In genomic region chr3:126184465-126185000, GRCh38 we compare ENCODE assay signal across 1 cellular context.
A peak's percentile ranks its signal among the peaks of the same experiment; 100 is the strongest.
TF ChIP-seq lines count a peak whose summit lies in the region.

No MANE protein-coding gene starts in this region.

TF ChIP-seq in HepG2, 621 proteins besides CTCF, POLR2A, EP300 and RAD21 (continued from another document and continues in another):
- TF ChIP-seq ZMAT5 (CRISPR knock-in tag; IDR thresholded peaks at IDR 0.05; ENCODE audit: borderline replicate concordance, low read depth) (no peak), SNRNP70 (IDR thresholded peaks at IDR 0.05; ENCODE audit: low read depth, low read length) (no peak), NFATC3 (CRISPR knock-in tag; IDR thresholded peaks at IDR 0.05) (no peak), GTF2F1 (IDR thresholded peaks at IDR 0.05; ENCODE audit: low read length) (no peak), HMG20B (CRISPR knock-in tag; conservative IDR thresholded peaks at IDR 0.05) (no peak), ZHX2 (IDR thresholded peaks at IDR 0.05; ENCODE audit: low read depth) (no peak), ZHX2 (CRISPR knock-in tag; IDR thresholded peaks at IDR 0.05; ENCODE audit: borderline replicate concordance) (no peak), ZNF317 (CRISPR knock-in tag; IDR thresholded peaks at IDR 0.05) (no peak), ZNF598 (CRISPR knock-in tag; IDR thresholded peaks at IDR 0.05; ENCODE audit: borderline replicate concordance) (no peak), JUN (CRISPR knock-in tag; IDR thresholded peaks at IDR 0.05) (0 out of 2 replicates have a peak, but pooled peaks have one; percentile 64), ZFP82 (CRISPR knock-in tag; IDR thresholded peaks at IDR 0.05; ENCODE audit: borderline replicate concordance) (no peak), MIER3 (CRISPR knock-in tag; IDR thresholded peaks at IDR 0.05; ENCODE audit: borderline replicate concordance) (no peak), MLLT10 (CRISPR knock-in tag; IDR thresholded peaks at IDR 0.05) (no peak), ZNF12 (CRISPR knock-in tag; IDR thresholded peaks at IDR 0.05) (peak; percentile 16; the same call in 1 of the 2 replicates), HNRNPLL (IDR thresholded peaks at IDR 0.05; ENCODE audit: low read depth, low read length, poor library complexity, severe bottlenecking) (no peak), TGIF2 (CRISPR knock-in tag; IDR thresholded peaks at IDR 0.05) (no peak), RCOR2 (CRISPR knock-in tag; IDR thresholded peaks at IDR 0.05) (no peak), HBP1 (CRISPR knock-in tag; IDR thresholded peaks at IDR 0.05; ENCODE audit: low read depth) (no peak), NR2F6 (IDR thresholded peaks at IDR 0.05) (peak; percentile 81), NR2F6 (CRISPR knock-in tag; IDR thresholded peaks at IDR 0.05) (peak; percentile 58), DPF2 (CRISPR knock-in tag; IDR thresholded peaks at IDR 0.05; ENCODE audit: borderline replicate concordance, low read depth) (peak; percentile 25; the same call in 1 of the 2 replicates), ZSCAN25 (CRISPR knock-in tag; IDR thresholded peaks at IDR 0.05) (no peak), ZNF761 (CRISPR knock-in tag; conservative IDR thresholded peaks at IDR 0.05) (0 out of 2 replicates have a peak, but pooled peaks have one; percentile 61), MEIS2 (CRISPR knock-in tag; IDR thresholded peaks at IDR 0.05) (no peak), ZFX (CRISPR knock-in tag; IDR thresholded peaks at IDR 0.05; ENCODE audit: low read depth) (peak; percentile 59), YEATS4 (CRISPR knock-in tag; IDR thresholded peaks at IDR 0.05; ENCODE audit: borderline replicate concordance) (0 out of 2 replicates have a peak, but pooled peaks have one; percentile 34), ZNF639 (CRISPR knock-in tag; conservative IDR thresholded peaks at IDR 0.05) (no peak), GABPA (IDR thresholded peaks at IDR 0.05; ENCODE audit: low read depth, low read length) (no peak), GABPA (CRISPR knock-in tag; IDR thresholded peaks at IDR 0.05; ENCODE audit: low read depth) (0 out of 2 replicates have a peak, but pooled peaks have one; percentile 24), IKZF1 (IDR thresholded peaks at IDR 0.05) (no peak), MEIS1 (CRISPR knock-in tag; IDR thresholded peaks at IDR 0.05; ENCODE audit: borderline replicate concordance) (no peak), ZNF644 (CRISPR knock-in tag; IDR thresholded peaks at IDR 0.05; ENCODE audit: low read depth) (no peak), MTF2 (CRISPR knock-in tag; IDR thresholded peaks at IDR 0.05; ENCODE audit: borderline replicate concordance) (no peak), ZNF350 (CRISPR knock-in tag; IDR thresholded peaks at IDR 0.05; ENCODE audit: borderline replicate concordance, low read depth) (peak; percentile 30; the same call in 1 of the 2 replicates), HHEX (CRISPR knock-in tag; IDR thresholded peaks at IDR 0.05) (no peak), HDAC1 (CRISPR knock-in tag; IDR thresholded peaks at IDR 0.05) (no peak), ZNF251 (CRISPR knock-in tag; IDR thresholded peaks at IDR 0.05) (no peak), HNF4A (CRISPR knock-in tag; IDR thresholded peaks at IDR 0.05) (peak; percentile 22; the same call in 1 of the 2 replicates), SMARCC2 (IDR thresholded peaks at IDR 0.05) (no peak), HMG20A (CRISPR knock-in tag; IDR thresholded peaks at IDR 0.05; ENCODE audit: borderline replicate concordance) (peak; percentile 35; the same call in 1 of the 2 replicates), ZNF512 (CRISPR knock-in tag; IDR thresholded peaks at IDR 0.05) (no peak), ZNF556 (CRISPR knock-in tag; IDR thresholded peaks at IDR 0.05; ENCODE audit: borderline replicate concordance) (no peak), PRMT3 (CRISPR knock-in tag; IDR thresholded peaks at IDR 0.05; ENCODE audit: borderline replicate concordance, low read depth) (no peak), MTA1 (CRISPR knock-in tag; IDR thresholded peaks at IDR 0.05; ENCODE audit: borderline replicate concordance) (no peak)
- TF ChIP-seq, protein P1, sequence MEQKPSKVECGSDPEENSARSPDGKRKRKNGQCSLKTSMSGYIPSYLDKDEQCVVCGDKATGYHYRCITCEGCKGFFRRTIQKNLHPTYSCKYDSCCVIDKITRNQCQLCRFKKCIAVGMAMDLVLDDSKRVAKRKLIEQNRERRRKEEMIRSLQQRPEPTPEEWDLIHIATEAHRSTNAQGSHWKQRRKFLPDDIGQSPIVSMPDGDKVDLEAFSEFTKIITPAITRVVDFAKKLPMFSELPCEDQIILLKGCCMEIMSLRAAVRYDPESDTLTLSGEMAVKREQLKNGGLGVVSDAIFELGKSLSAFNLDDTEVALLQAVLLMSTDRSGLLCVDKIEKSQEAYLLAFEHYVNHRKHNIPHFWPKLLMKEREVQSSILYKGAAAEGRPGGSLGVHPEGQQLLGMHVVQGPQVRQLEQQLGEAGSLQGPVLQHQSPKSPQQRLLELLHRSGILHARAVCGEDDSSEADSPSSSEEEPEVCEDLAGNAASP (CRISPR knock-in tag; IDR thresholded peaks at IDR 0.05; ENCODE audit: borderline replicate concordance) = no peak
- TF ChIP-seq, protein P2, sequence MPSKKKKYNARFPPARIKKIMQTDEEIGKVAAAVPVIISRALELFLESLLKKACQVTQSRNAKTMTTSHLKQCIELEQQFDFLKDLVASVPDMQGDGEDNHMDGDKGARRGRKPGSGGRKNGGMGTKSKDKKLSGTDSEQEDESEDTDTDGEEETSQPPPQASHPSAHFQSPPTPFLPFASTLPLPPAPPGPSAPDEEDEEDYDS (CRISPR knock-in tag; IDR thresholded peaks at IDR 0.05) = no peak
- TF ChIP-seq, protein P3, sequence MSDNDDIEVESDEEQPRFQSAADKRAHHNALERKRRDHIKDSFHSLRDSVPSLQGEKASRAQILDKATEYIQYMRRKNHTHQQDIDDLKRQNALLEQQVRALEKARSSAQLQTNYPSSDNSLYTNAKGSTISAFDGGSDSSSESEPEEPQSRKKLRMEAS (IDR thresholded peaks at IDR 0.05) = 0 out of 2 replicates have a peak, but pooled peaks have one; percentile 13
- TF ChIP-seq, protein P4, sequence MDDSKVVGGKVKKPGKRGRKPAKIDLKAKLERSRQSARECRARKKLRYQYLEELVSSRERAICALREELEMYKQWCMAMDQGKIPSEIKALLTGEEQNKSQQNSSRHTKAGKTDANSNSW (CRISPR knock-in tag; IDR thresholded peaks at IDR 0.05; ENCODE audit: borderline replicate concordance) = no peak
- TF ChIP-seq, protein P5, sequence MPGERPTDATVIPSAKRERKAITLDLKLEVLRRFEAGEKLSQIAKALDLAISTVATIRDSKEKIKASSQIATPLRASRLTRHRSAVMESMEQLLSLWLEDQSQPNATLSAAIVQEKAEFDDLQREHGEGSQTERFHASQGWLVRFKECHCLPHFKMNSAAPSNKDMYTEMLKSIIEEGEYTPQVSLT (CRISPR knock-in tag; IDR thresholded peaks at IDR 0.05; ENCODE audit: borderline replicate concordance, low read depth) = no peak
- TF ChIP-seq, protein P6, sequence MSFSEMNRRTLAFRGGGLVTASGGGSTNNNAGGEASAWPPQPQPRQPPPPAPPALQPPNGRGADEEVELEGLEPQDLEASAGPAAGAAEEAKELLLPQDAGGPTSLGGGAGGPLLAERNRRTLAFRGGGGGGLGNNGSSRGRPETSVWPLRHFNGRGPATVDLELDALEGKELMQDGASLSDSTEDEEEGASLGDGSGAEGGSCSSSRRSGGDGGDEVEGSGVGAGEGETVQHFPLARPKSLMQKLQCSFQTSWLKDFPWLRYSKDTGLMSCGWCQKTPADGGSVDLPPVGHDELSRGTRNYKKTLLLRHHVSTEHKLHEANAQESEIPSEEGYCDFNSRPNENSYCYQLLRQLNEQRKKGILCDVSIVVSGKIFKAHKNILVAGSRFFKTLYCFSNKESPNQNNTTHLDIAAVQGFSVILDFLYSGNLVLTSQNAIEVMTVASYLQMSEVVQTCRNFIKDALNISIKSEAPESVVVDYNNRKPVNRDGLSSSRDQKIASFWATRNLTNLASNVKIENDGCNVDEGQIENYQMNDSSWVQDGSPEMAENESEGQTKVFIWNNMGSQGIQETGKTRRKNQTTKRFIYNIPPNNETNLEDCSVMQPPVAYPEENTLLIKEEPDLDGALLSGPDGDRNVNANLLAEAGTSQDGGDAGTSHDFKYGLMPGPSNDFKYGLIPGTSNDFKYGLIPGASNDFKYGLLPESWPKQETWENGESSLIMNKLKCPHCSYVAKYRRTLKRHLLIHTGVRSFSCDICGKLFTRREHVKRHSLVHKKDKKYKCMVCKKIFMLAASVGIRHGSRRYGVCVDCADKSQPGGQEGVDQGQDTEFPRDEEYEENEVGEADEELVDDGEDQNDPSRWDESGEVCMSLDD (CRISPR knock-in tag; IDR thresholded peaks at IDR 0.05; ENCODE audit: borderline replicate concordance) = no peak
- TF ChIP-seq, protein P7, sequence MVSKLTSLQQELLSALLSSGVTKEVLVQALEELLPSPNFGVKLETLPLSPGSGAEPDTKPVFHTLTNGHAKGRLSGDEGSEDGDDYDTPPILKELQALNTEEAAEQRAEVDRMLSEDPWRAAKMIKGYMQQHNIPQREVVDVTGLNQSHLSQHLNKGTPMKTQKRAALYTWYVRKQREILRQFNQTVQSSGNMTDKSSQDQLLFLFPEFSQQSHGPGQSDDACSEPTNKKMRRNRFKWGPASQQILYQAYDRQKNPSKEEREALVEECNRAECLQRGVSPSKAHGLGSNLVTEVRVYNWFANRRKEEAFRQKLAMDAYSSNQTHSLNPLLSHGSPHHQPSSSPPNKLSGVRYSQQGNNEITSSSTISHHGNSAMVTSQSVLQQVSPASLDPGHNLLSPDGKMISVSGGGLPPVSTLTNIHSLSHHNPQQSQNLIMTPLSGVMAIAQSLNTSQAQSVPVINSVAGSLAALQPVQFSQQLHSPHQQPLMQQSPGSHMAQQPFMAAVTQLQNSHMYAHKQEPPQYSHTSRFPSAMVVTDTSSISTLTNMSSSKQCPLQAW (CRISPR knock-in tag; IDR thresholded peaks at IDR 0.05) = 0 out of 2 replicates have a peak, but pooled peaks have one; percentile 20
